ENCODE assay signal across 15 cellular contexts in the genomic region with DNA sequence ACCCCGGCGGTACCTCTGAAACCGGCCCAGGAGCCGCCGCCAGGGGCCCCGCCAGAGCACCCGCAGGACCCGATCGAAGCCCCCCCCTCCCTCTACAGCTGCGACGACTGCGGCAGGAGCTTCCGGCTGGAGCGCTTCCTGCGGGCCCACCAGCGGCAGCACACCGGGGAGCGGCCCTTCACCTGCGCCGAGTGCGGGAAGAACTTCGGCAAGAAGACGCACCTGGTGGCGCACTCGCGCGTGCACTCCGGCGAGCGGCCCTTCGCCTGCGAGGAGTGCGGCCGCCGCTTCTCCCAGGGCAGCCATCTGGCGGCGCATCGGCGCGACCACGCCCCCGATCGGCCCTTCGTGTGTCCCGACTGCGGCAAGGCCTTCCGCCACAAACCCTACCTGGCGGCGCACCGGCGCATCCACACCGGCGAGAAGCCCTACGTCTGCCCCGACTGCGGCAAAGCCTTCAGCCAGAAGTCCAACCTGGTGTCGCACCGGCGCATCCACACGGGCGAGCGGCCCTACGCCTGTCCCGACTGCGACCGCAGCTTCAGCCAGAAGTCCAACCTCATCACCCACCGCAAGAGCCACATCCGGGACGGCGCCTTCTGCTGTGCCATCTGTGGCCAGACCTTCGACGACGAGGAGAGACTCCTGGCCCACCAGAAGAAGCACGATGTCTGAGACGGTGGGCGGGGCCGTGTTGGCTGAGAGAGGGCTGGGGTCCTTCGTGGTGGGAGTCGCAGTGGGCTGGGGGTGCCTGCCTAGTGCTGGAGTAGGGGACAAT. TPM values are rescaled to one million over a fixed set of nuclear protein-coding genes. Genes with fewer than 3 reads are reported as not detected.
DNase-seq lines count a peak whose midpoint lies in the region; ATAC-seq and TF ChIP-seq lines count a peak whose summit lies in the region.
"Had no signal": no experiment of that assay in that cellular context is flagged by ENCODE, and none has a peak within 500 bp of the region (broad histone marks: within the 10 kb centered on the region; RNA-seq: fewer than 3 reads in every experiment).

No MANE protein-coding gene starts in this region.

- H3K27me3 ChIP-seq in DND-41 (ENCODE audit: insufficient read depth, low read length, poor library complexity) (no peaks in the 10 kb centered on the region), KMS-11 (ENCODE audit: insufficient read depth, low read depth) (no peaks in the 10 kb centered on the region), iPS-15b (ENCODE audit: control insufficient read depth, insufficient read depth, low read length) (no peaks in the 10 kb centered on the region), gastrocnemius medialis (no peaks in the 10 kb centered on the region)
- H3K27me3 ChIP-seq: uterus had no signal

- no peak for TF ChIP-seq POLR2A in gastrocnemius medialis (IDR thresholded peaks at IDR 0.05)

- H3K9ac ChIP-seq in DND-41 (ENCODE audit: low read depth, low read length) (peak overlapping the region; percentile 95), KMS-11 (no peak overlapping the region), iPS-15b (ENCODE audit: low read depth, low read length) (peak overlapping the region; percentile 24)

- H3K9me3 ChIP-seq in DND-41 (ENCODE audit: insufficient read depth, low read length, severe bottlenecking) (no peaks in the 10 kb centered on the region), iPS-15b (ENCODE audit: control insufficient read depth, insufficient read depth, low read length) (no peaks in the 10 kb centered on the region), gastrocnemius medialis (no peaks in the 10 kb centered on the region)
- H3K9me3 ChIP-seq: uterus had no signal

- DNase-seq in DND-41 (peak; percentile 82), gastrocnemius medialis (no peak)
- no peak for DNase-seq in stimulated activated CD4-positive, alpha-beta T cell treated with anti-CD3 and anti-CD28 coated beads, Interleukin-15, amount 100 ng/mL, for 24 hours
- DNase-seq: activated CD4-positive, CD25-positive, alpha-beta regulatory T cell treated with anti-CD3 and anti-CD28 coated beads, Interleukin-2, amount 50 U/mL, for 72 hours; aorta; NCI-H345; PC-3; SW 1271; uterus had no signal

- peak overlapping the region; percentile 83 for H3K4me2 ChIP-seq in DND-41 (ENCODE audit: insufficient read depth, low read length)
- peak overlapping the region; percentile 70; the same call in 1 of the 2 replicates for H3K4me2 ChIP-seq in KMS-11

- H3K27ac ChIP-seq in DND-41 (ENCODE audit: low read length): peak overlapping the region; percentile 97
- H3K27ac ChIP-seq in KMS-11: no peak overlapping the region; the same call in 1 of the 2 replicates
- H3K27ac ChIP-seq in gastrocnemius medialis: peak overlapping the region; percentile 16 to 97 (median 80)
- H3K27ac ChIP-seq: uterus had no signal

- peaks cover 65% of the 10 kb centered on the region for H3K4me1 ChIP-seq in DND-41 (ENCODE audit: insufficient read depth, low read length)
- H3K4me1 ChIP-seq in KMS-11 (ENCODE audit: low read depth, poor library complexity, severe bottlenecking): peaks cover 77% of the 10 kb centered on the region
- H3K4me1 ChIP-seq in iPS-15b (ENCODE audit: control insufficient read depth, insufficient read depth, low read length): peaks cover 20% of the 10 kb centered on the region
- peaks cover 29 to 34% of the 10 kb centered on the region in 2 donors for H3K4me1 ChIP-seq in gastrocnemius medialis

- no peak overlapping the region for H2AFZ ChIP-seq in DND-41 (ENCODE audit: low read depth, low read length)
- no peak overlapping the region for H2AFZ ChIP-seq in KMS-11 (ENCODE audit: low read depth)

- H3K36me3 ChIP-seq in DND-41 (ENCODE audit: insufficient read depth, low read length) (peaks cover 67% of the 10 kb centered on the region), KMS-11 (ENCODE audit: insufficient read depth) (peaks cover 23% of the 10 kb centered on the region; the same call in 1 of the 2 replicates), iPS-15b (ENCODE audit: control insufficient read depth, insufficient read depth, low read length) (peaks cover 42% of the 10 kb centered on the region), gastrocnemius medialis (peaks cover 0 to 21% of the 10 kb centered on the region in 2 donors)
- H3K36me3 ChIP-seq: uterus had no signal

- H3K4me3 ChIP-seq in DND-41 (ENCODE audit: low read depth in 1 of 2, low read length in 2 of 2) (peak overlapping the region; percentile 61 to 66), KMS-11 (IDR thresholded peaks at IDR 0.05; ENCODE audit: insufficient read depth, low read depth, low read length) (no peak overlapping the region), iPS-15b (ENCODE audit: low read depth, low read length) (no peak overlapping the region), gastrocnemius medialis (no peak overlapping the region)
- H3K4me3 ChIP-seq: uterus had no signal

- H3K79me2 ChIP-seq in DND-41 (ENCODE audit: insufficient read depth, low read length) (peaks cover 95% of the 10 kb centered on the region), KMS-11 (ENCODE audit: insufficient read depth, low read depth) (peaks cover 76% of the 10 kb centered on the region)

- TF ChIP-seq CTCF in DND-41 (IDR thresholded peaks at IDR 0.05; ENCODE audit: borderline replicate concordance, extremely low read depth, low read length, poor library complexity, severe bottlenecking): peak; percentile 8
- no peak for TF ChIP-seq CTCF in KMS-11 (conservative IDR thresholded peaks at IDR 0.05; ENCODE audit: low read depth, low read length)
- TF ChIP-seq CTCF in gastrocnemius medialis (IDR thresholded peaks at IDR 0.05 in 4 of 5, conservative IDR thresholded peaks at IDR 0.05 in 1 of 5): no peak

- H4K20me1 ChIP-seq in DND-41 (ENCODE audit: insufficient read depth, low read length) (peaks cover 35% of the 10 kb centered on the region), KMS-11 (ENCODE audit: insufficient read depth) (no peaks in the 10 kb centered on the region)

- peak; percentile 27 for ATAC-seq in DND-41 (ENCODE audit: insufficient read depth, low read depth)
- no peak for ATAC-seq in gastrocnemius medialis
- no peak for ATAC-seq in HG02870 (IDR thresholded peaks at IDR 0.05; ENCODE audit: unreplicated experiment)
- no peak for ATAC-seq in GM19455 (IDR thresholded peaks at IDR 0.05; ENCODE audit: unreplicated experiment)
- ATAC-seq: PC-3 had no signal

- in situ Hi-C loops in gastrocnemius medialis (cut with MboI; ENCODE audit: low sequenced_read_pairs in 4 of 4): no loop called here

- intact Hi-C loops in gastrocnemius medialis (cut with DNase I; ENCODE audit: low total_unique reads): no loop called here

RNA-seq across cellular contexts. Expression of a gene that starts 3.8 kb away (rescaled TPM):
- 100 to 1,000 TPM; 115 to 332 (median 159) TPM for total RNA-seq in gastrocnemius medialis

RNA-seq across cellular contexts. Expression of a gene that starts 6.7 kb away (rescaled TPM):
- 1 to 10 TPM; 3.1 to 7.5 (median 3.3) TPM for total RNA-seq in gastrocnemius medialis

RNA-seq across cellular contexts. Expression of a gene that starts 31.0 kb away (rescaled TPM):
- 10 to 100 TPM in 1 of 4 donors, 1 to 10 TPM in 3; 4.7 to 14.3 (median 6.5) TPM for total RNA-seq in gastrocnemius medialis
- total RNA-seq: pulmonary artery endothelial cell had no signal

RNA-seq across cellular contexts. Expression of a gene that starts 49.1 kb away (rescaled TPM):
- total RNA-seq in gastrocnemius medialis: 1 to 10 TPM in 2 of 4 donors, under 1 TPM in 1, not detected in 1; 0.27 to 2.7 (median 1.1) TPM

RNA-seq across cellular contexts. Expression of a gene that starts 49.3 kb away (rescaled TPM):
- 1 to 10 TPM in 3 of 4 donors, under 1 TPM in 1; 0.62 to 6.8 (median 1.9) TPM for total RNA-seq in gastrocnemius medialis
- total RNA-seq: G401 had no signal

Comparison
In these comparisons a context has a peak if more than half of its experiments do, and no peak if none do; other contexts are left out.
1. H3K4me3 ChIP-seq: peak in DND-41 (2 of 2); none in KMS-11 (single experiment), iPS-15b (single experiment) and gastrocnemius medialis (0 of 4).